ENCODE assay signal across 9 cellular contexts in the genomic region with DNA sequence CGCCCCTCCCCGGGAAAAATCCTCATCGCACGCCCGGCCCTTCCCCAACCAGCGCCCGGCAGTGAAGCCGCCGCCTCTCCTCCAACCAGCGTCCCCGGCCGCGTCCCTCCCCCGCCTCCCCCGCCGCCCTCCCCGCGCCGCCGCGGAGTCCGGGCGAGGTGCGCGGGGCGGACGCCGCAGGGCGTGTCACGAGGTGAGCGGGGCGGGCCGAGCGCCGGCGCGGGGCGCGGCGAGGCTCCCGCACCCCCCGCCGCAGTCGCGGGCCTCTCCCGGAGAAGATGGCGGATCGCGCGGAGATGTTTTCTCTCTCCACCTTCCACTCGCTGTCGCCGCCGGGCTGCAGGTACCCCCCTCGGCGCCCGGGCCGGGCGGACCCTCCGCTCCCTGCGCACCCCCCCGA. TPM values are rescaled to one million over a fixed set of nuclear protein-coding genes. Genes with fewer than 3 reads are reported as not detected.
DNase-seq lines count a peak whose midpoint lies in the region; ATAC-seq and TF ChIP-seq lines count a peak whose summit lies in the region.
"Had no signal": no experiment of that assay in that cellular context is flagged by ENCODE, and none has a peak within 500 bp of the region (broad histone marks: within the 10 kb centered on the region; RNA-seq: fewer than 3 reads in every experiment).

Gene MAPK8IP2, plus strand, starts transcription at position 253 of the 400 bp plus-strand sequence. Its CDS starts 26 bp downstream, at position 279.

- ATAC-seq in Panc1 = peak; percentile 87
- ATAC-seq in HG03139 (IDR thresholded peaks at IDR 0.05; ENCODE audit: unreplicated experiment) = no peak

- CTCF ChIA-PET in Panc1 (lab: Charles Lee) = no interaction called here

- H3K27ac ChIP-seq in Panc1 (ENCODE audit: low read length) (0 out of 2 replicates have a peak within 1 kb of the TSS, but pooled peaks have one; percentile 7), esophagus squamous epithelium (no peak within 1 kb of the TSS)
- H3K27ac ChIP-seq: SJSA1 had no signal

- H3K4me1 ChIP-seq in Panc1 (ENCODE audit: control insufficient read depth, insufficient read depth, low read length) (peaks cover 3% of the 10 kb centered on the region; the same call in 1 of the 2 replicates), esophagus squamous epithelium (peaks cover 0 to 22% (median 13%) of the 10 kb centered on the region in 3 donors)
- H3K4me1 ChIP-seq: SJSA1 had no signal

- TF ChIP-seq POLR2A in esophagus squamous epithelium (IDR thresholded peaks at IDR 0.05) = no peak

- in situ Hi-C loops in Panc1 (cut with HindIII; ENCODE audit: low pct_unique_long_range_greater_than_20kb, low sequenced_read_pairs) = no loop called here

- H3K9me3 ChIP-seq in Panc1 (ENCODE audit: control insufficient read depth, insufficient read depth, low read depth, low read length) = no peaks in the 10 kb centered on the region
- no peaks in the 10 kb centered on the region for H3K9me3 ChIP-seq in esophagus squamous epithelium
- H3K9me3 ChIP-seq: SJSA1 had no signal

- POLR2A ChIA-PET in Panc1 (lab: Charles Lee) = no interaction called here

- TF ChIP-seq CTCF in Panc1 (IDR thresholded peaks at IDR 0.05) (no peak), esophagus squamous epithelium (IDR thresholded peaks at IDR 0.05) (no peak)

- DNase-seq in NCI-H2196 (lab: John Stamatoyannopoulos, UW; ENCODE audit: unreplicated experiment) (peak; percentile 45), NCI-H2196 treated with DMSO at 0.1 percent for 48 hours (lab: John Stamatoyannopoulos, UW; ENCODE audit: unreplicated experiment) (no peak), Panc1 (ENCODE audit: low read depth, low spot score) (no peak), esophagus squamous epithelium (lab: John Stamatoyannopoulos, UW) (no peak), posterior vena cava (ENCODE audit: low spot score) (peak; percentile 76), AML-193 (lab: John Stamatoyannopoulos, UW) (no peak)
- no peak for DNase-seq in effector CD8-positive, alpha-beta T cell (lab: John Stamatoyannopoulos, UW)

- H3K4me3 ChIP-seq in Panc1 (ENCODE audit: low read depth in 2 of 2, low read length in 2 of 2) (peak within 1 kb of the TSS; percentile 55 to 56), esophagus squamous epithelium (peak within 1 kb of the TSS; percentile 31 to 63 (median 45))
- H3K4me3 ChIP-seq: SJSA1 had no signal

- H3K27me3 ChIP-seq in Panc1 (ENCODE audit: control insufficient read depth, insufficient read depth, low read length) = no peaks in the 10 kb centered on the region
- peaks cover 0 to 76% (median 2%) of the 10 kb centered on the region in 4 donors for H3K27me3 ChIP-seq in esophagus squamous epithelium

- intact Hi-C loops in Panc1 (cut with micrococcal nuclease; ENCODE audit: unreplicated experiment) = no loop called here
- intact Hi-C loops in esophagus squamous epithelium (cut with DNase I) = no loop called here
- intact Hi-C loops in posterior vena cava (cut with DNase I) = no loop called here

- WGBS in esophagus squamous epithelium, 2 donors = no CpG with 5 or more reads among the region's 62 CpGs

- BruUV-seq in Panc1 (replicated peaks; lab: Mats Ljungman, UMichigan) = no TSS peak

- H3K36me3 ChIP-seq in Panc1 (ENCODE audit: control insufficient read depth, insufficient read depth, low read length) = no peaks in the 10 kb centered on the region
- H3K36me3 ChIP-seq in esophagus squamous epithelium = no peaks in the 10 kb centered on the region
- H3K36me3 ChIP-seq: SJSA1 had no signal

RNA-seq across cellular contexts. Expression of gene MAPK8IP2, which starts in this region (rescaled TPM):
- total RNA-seq in Panc1 (2021; ENCODE audit: unreplicated experiment) = 38.4 TPM
- 40.2 TPM for polyA plus RNA-seq in Panc1 (2012; ENCODE audit: insufficient read length)
- total RNA-seq in esophagus squamous epithelium = 1 to 10 TPM; 1.3 to 2.9 (median 1.7) TPM
- total RNA-seq in posterior vena cava = under 1 TPM; 0.24 to 0.56 TPM

Comparison
In these comparisons a context has a peak if more than half of its experiments do, and no peak if none do; other contexts are left out.
1. RNA of gene MAPK8IP2 (total RNA-seq): 38.4 TPM in Panc1 (single experiment); 1.3 to 2.9 TPM in esophagus squamous epithelium and 0.24 to 0.56 TPM in posterior vena cava; every median in the first group is over 10 times any median in the second.
2. Peak in DNase-seq in posterior vena cava; RNA of the gene not detected or under 1 TPM.